In genomic region chr10:7984896-7985295, GRCh38 we compare ENCODE assay signal across 19 cellular contexts.
"Had no signal": no experiment of that assay in that cellular context is flagged by ENCODE, and none has a peak within 500 bp of the region (broad histone marks: within the 10 kb centered on the region; RNA-seq: fewer than 3 reads in every experiment).

No MANE protein-coding gene starts in this region.

- H2AFZ ChIP-seq: parathyroid adenoma had no signal

- H3K36me3 ChIP-seq: esophagus squamous epithelium, gastrocnemius medialis, lower lobe of right lung, thyroid gland, vagina had no signal

- H3K9ac ChIP-seq: parathyroid adenoma had no signal

- H3K4me2 ChIP-seq: smooth muscle cell had no signal

- H3K4me1 ChIP-seq: esophagus squamous epithelium, gastrocnemius medialis, lower lobe of right lung, parathyroid adenoma, stomach, vagina had no signal

- H3K4me3 ChIP-seq: esophagus squamous epithelium, gastrocnemius medialis, lower lobe of right lung, mucosa of descending colon, smooth muscle cell, stomach, thyroid gland, vagina had no signal

- H3K27me3 ChIP-seq: esophagus squamous epithelium, gastrocnemius medialis, stomach, thyroid gland, vagina had no signal

- H3K9me3 ChIP-seq: esophagus squamous epithelium, gastrocnemius medialis, lower lobe of right lung, mucosa of descending colon, stomach, thyroid gland, vagina had no signal

- H3K27ac ChIP-seq: esophagus squamous epithelium, gastrocnemius medialis, lower lobe of right lung, parathyroid adenoma, stomach, thyroid gland, vagina had no signal

- DNase-seq: cortex of kidney; effector memory CD8-positive, alpha-beta T cell; esophagus squamous epithelium; gastrocnemius medialis; head of caudate nucleus; left ventricle myocardium superior; lower lobe of right lung; mucosa of descending colon; naive B cell; stimulated activated CD4-positive, alpha-beta T cell treated with anti-CD3 and anti-CD28 coated beads, Interleukin-12 subunit alpha, Interleukin-12 subunit beta, amount 100 ng/mL, for 4 hours; stimulated activated CD4-positive, alpha-beta T cell treated with anti-CD3 and anti-CD28 coated beads, Interleukin-1b, Interleukin-23, amount 100 ng/mL, for 48 hours; stimulated activated CD4-positive, alpha-beta T cell treated with anti-CD3 and anti-CD28 coated beads, Interleukin-4, amount 100 ng/mL, for 1 hour; stimulated activated CD8-positive, alpha-beta memory T cell treated with anti-CD3 and anti-CD28 coated beads, Interleukin-4, amount 100 ng/mL, for 48 hours; stimulated activated naive CD4-positive, alpha-beta T cell treated with Interleukin-2 at 50 U/mL for 16 hours; stomach; thyroid gland had no signal
